Comparison of ENCODE assay signal across 10 cellular contexts in the genomic region with DNA sequence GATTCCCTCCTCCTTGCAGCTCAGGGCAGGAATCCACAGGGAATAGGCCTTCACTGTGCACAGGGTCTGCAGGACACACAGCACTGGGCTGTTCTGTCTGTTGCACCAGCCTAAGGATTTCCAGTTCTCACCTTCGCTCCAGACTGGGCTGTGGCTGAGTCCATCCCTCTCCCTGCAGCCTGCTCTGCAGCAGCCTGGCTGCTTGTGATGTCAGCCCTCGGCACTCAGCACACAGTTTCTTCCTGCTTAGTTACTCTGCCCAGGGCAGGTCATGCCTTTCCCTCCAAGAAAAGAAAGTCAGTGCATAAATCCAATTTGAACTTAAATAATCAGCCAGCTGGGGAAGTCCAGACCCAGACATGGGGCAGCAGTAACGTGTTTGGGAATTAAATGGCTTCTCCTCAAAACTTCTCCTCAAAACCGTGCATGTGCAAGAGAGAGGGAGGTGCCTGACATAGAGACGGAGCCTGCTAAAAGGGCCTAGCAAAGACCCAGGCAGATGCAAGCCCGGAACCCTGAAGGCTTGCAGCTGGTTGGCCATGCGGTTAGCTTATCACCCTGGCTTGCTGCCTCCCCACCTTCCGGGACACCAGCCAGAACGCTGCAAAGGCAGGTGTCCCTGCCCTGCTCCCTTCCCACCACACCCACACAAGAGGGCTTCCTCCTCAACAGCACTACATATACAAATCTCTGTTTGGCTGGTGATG. TPM values are rescaled to one million over a fixed set of nuclear protein-coding genes. Genes with fewer than 3 reads are reported as not detected.
DNase-seq lines count a peak whose midpoint lies in the region; ATAC-seq and TF ChIP-seq lines count a peak whose summit lies in the region.
"Had no signal": no experiment of that assay in that cellular context is flagged by ENCODE, and none has a peak within 500 bp of the region (broad histone marks: within the 10 kb centered on the region; RNA-seq: fewer than 3 reads in every experiment).

No MANE protein-coding gene starts in this region.

- ATAC-seq in lung (ENCODE audit: insufficient read depth, low FRiP score) (peak; percentile 13), HG02610 (IDR thresholded peaks at IDR 0.05; ENCODE audit: unreplicated experiment) (no peak), gastrocnemius medialis (no peak), GM21576 (IDR thresholded peaks at IDR 0.05; ENCODE audit: unreplicated experiment) (no peak)

- TF ChIP-seq CTCF in lung (IDR thresholded peaks at IDR 0.05; ENCODE audit: control extremely low read depth, extremely low read depth), result no peak
- TF ChIP-seq CTCF in gastrocnemius medialis (IDR thresholded peaks at IDR 0.05 in 4 of 5, conservative IDR thresholded peaks at IDR 0.05 in 1 of 5), result no peak

- WGBS in lung, 2 donors, result 47 to 61% methylated on average over 9 of the region's 9 CpGs

- TF ChIP-seq POLR2A in gastrocnemius medialis (IDR thresholded peaks at IDR 0.05), result no peak

- no peaks in the 10 kb centered on the region for H3K4me1 ChIP-seq in lung (ENCODE audit: control insufficient read depth in 2 of 2, insufficient read depth in 2 of 2, low read length in 2 of 2)
- H3K4me1 ChIP-seq in gastrocnemius medialis, result no peaks in the 10 kb centered on the region

- peak; percentile 56 for DNase-seq in DMS53 treated with DMSO at 0.1 percent for 48 hours (lab: John Stamatoyannopoulos, UW; ENCODE audit: unreplicated experiment)
- DNase-seq in NCI-H2107 treated with DMSO at 0.1 percent for 48 hours (lab: John Stamatoyannopoulos, UW; ENCODE audit: unreplicated experiment), result peak; percentile 1
- DNase-seq in activated CD8-positive, alpha-beta memory T cell treated with anti-CD3 and anti-CD28 coated beads, Interleukin-2, amount 50 U/mL, for 1 hour (ENCODE audit: extremely low read depth), result peak; percentile 25
- no peak for DNase-seq in lung (ENCODE audit: low spot score)
- no peak for DNase-seq in gastrocnemius medialis
- no peak for DNase-seq in foreskin melanocyte

- H3K4me3 ChIP-seq in lung, result no peak overlapping the region
- no peak overlapping the region for H3K4me3 ChIP-seq in gastrocnemius medialis

- in situ Hi-C loops in gastrocnemius medialis (cut with MboI; ENCODE audit: low sequenced_read_pairs in 4 of 4), result loop anchor here in 3 of 4 donors (10.0 kb wide), 3 partner anchors 257 to 287 kb away; no protein-coding TSS in a partner anchor

- H3K27me3 ChIP-seq in lung (ENCODE audit: control insufficient read depth, insufficient read depth) (no peaks in the 10 kb centered on the region), gastrocnemius medialis (no peaks in the 10 kb centered on the region)

- H3K9me3 ChIP-seq in lung (ENCODE audit: control insufficient read depth in 2 of 2, insufficient read depth in 1 of 2, low read length in 1 of 2), result no peaks in the 10 kb centered on the region
- H3K9me3 ChIP-seq in gastrocnemius medialis, result no peaks in the 10 kb centered on the region

- H3K36me3 ChIP-seq in lung (ENCODE audit: control insufficient read depth in 2 of 2, insufficient read depth in 2 of 2, low read length in 2 of 2) (no peaks in the 10 kb centered on the region), gastrocnemius medialis (no peaks in the 10 kb centered on the region)

- H3K27ac ChIP-seq in lung (ENCODE audit: low read depth in 1 of 2, low read length in 1 of 2), result no peak overlapping the region
- no peak overlapping the region for H3K27ac ChIP-seq in gastrocnemius medialis

- intact Hi-C loops in gastrocnemius medialis (cut with DNase I; ENCODE audit: low total_unique reads), result no loop called here

RNA-seq across cellular contexts. Expression of a gene that starts 10.9 kb away (rescaled TPM):
- not detected for total RNA-seq in lung
- polyA plus RNA-seq in lung, result not detected
- not detected for total RNA-seq in gastrocnemius medialis
- total RNA-seq: fibroblast of lung, neural crest cell had no signal
- polyA plus RNA-seq: fibroblast of lung had no signal

RNA-seq across cellular contexts. Expression of a gene that starts 11.3 kb away (rescaled TPM):
- total RNA-seq in lung (10 to 100 TPM; 30.3 to 34.7 TPM), gastrocnemius medialis (under 1 TPM; 0.20 to 0.72 (median 0.36) TPM)
- 1 to 10 TPM; 2.3 to 3.0 TPM for polyA plus RNA-seq in lung

RNA-seq across cellular contexts. Expression of a gene that starts 36.8 kb away (rescaled TPM):
- not detected for total RNA-seq in lung
- under 1 TPM in 1 of 2 donors, not detected in 1; 0.01 TPM for polyA plus RNA-seq in lung
- total RNA-seq in gastrocnemius medialis, result not detected
- total RNA-seq: fibroblast of lung, neural crest cell had no signal
- polyA plus RNA-seq: fibroblast of lung had no signal

Comparison
In these comparisons a context has a peak if more than half of its experiments do, and no peak if none do; other contexts are left out.
1. DNase-seq: peak in DMS53 treated with DMSO at 0.1 percent for 48 hours (single experiment), NCI-H2107 treated with DMSO at 0.1 percent for 48 hours (single experiment) and activated CD8-positive, alpha-beta memory T cell treated with anti-CD3 and anti-CD28 coated beads, Interleukin-2, amount 50 U/mL, for 1 hour (single experiment); none in lung (single experiment), gastrocnemius medialis (0 of 2) and foreskin melanocyte (single experiment).
2. RNA of a gene that starts 11.3 kb away (total RNA-seq): 30.3 to 34.7 TPM in lung; 0.20 to 0.72 TPM in gastrocnemius medialis; every median in the first group is over 10 times any median in the second.